In genomic region chr12:75329918-75330826, GRCh38 we compare ENCODE assay signal across 8 cellular contexts. TPM values are rescaled to one million over a fixed set of nuclear protein-coding genes. Genes with fewer than 3 reads are reported as not detected.
DNase-seq lines count a peak whose midpoint lies in the region; ATAC-seq and TF ChIP-seq lines count a peak whose summit lies in the region.

TSS of gene CAPS2 (minus strand) at chr12:75330324. CDS start at chr12:75326498, 3,826 bp downstream.

- CTCF ChIA-PET in PC-3 (lab: Charles Lee) = interaction anchor here (0.6 kb wide), 2 partner anchors 76 to 509 kb away, joined by 3 to 5 read pairs; no protein-coding TSS in a partner anchor

- peaks cover 44% of the 10 kb centered on the region for H3K27me3 Mint-ChIP-seq in activated T-cell treated with anti-CD3 and anti-CD28 coated beads, Interleukin-2, amount 50 U/mL, for 72 hours (ENCODE audit: low read depth)
- H3K27me3 Mint-ChIP-seq in naive thymus-derived CD8-positive, alpha-beta T cell = peaks cover 16 to 40% (median 33%) of the 10 kb centered on the region in 5 donors
- H3K27me3 Mint-ChIP-seq in stimulated activated naive CD8-positive, alpha-beta T cell treated with anti-CD3 and anti-CD28 coated beads, Interleukin-15, Interleukin-2, amounts not matched to agents 100 ng/mL and 50 ng/mL, for 24 hours = peaks cover 53% of the 10 kb centered on the region

- peak within 1 kb of the TSS; percentile 97 for H3K4me3 ChIP-seq in PC-3 (ENCODE audit: low read length)
- H3K4me3 ChIP-seq in fibroblast of mammary gland (ENCODE audit: control insufficient read depth, low read depth, low read length) = peak within 1 kb of the TSS; percentile 70

- no peaks in the 10 kb centered on the region for H3K36me3 ChIP-seq in PC-3 (ENCODE audit: low read depth, low read length)

- peak within 1 kb of the TSS; percentile 99 for H2AFZ ChIP-seq in PC-3 (ENCODE audit: low read length)

- TF ChIP-seq CTCF in PC-3 (conservative IDR thresholded peaks at IDR 0.05; ENCODE audit: low read depth, low read length) (no peak), fibroblast of mammary gland (conservative IDR thresholded peaks at IDR 0.05; ENCODE audit: control insufficient read depth, insufficient read depth, low read depth, low read length) (no peak)

- H3K27ac Mint-ChIP-seq in activated T-cell treated with anti-CD3 and anti-CD28 coated beads, Interleukin-2, amount 50 U/mL, for 72 hours = no peak within 1 kb of the TSS
- H3K27ac Mint-ChIP-seq in naive thymus-derived CD8-positive, alpha-beta T cell = peak within 1 kb of the TSS in 2 of 10 donors; percentile 11 to 26
- peak within 1 kb of the TSS; percentile 58 for H3K27ac Mint-ChIP-seq in stimulated activated naive CD8-positive, alpha-beta T cell treated with anti-CD3 and anti-CD28 coated beads, Interleukin-15, Interleukin-2, amounts not matched to agents 100 ng/mL and 50 ng/mL, for 24 hours

- no peaks in the 10 kb centered on the region for H3K9me3 ChIP-seq in PC-3 (ENCODE audit: low read length)

- H3F3A ChIP-seq in PC-3 (ENCODE audit: low read length, unreplicated experiment) = no peaks in the 10 kb centered on the region

- H3K9me2 ChIP-seq in PC-3 (replicated peaks; ENCODE audit: low read length) = no peaks in the 10 kb centered on the region

- H3K4me3 Mint-ChIP-seq in activated T-cell treated with anti-CD3 and anti-CD28 coated beads, Interleukin-2, amount 50 U/mL, for 72 hours = peak within 1 kb of the TSS; percentile 87 to 89
- H3K4me3 Mint-ChIP-seq in naive thymus-derived CD8-positive, alpha-beta T cell = peak within 1 kb of the TSS; percentile 78 to 90 (median 86)
- H3K4me3 Mint-ChIP-seq in stimulated activated naive CD8-positive, alpha-beta T cell treated with anti-CD3 and anti-CD28 coated beads, Interleukin-15, Interleukin-2, amounts not matched to agents 100 ng/mL and 50 ng/mL, for 24 hours = peak within 1 kb of the TSS; percentile 84

- no peaks in the 10 kb centered on the region for H3K79me2 ChIP-seq in PC-3 (ENCODE audit: low read length)

- H3K9me3 Mint-ChIP-seq in activated T-cell treated with anti-CD3 and anti-CD28 coated beads, Interleukin-2, amount 50 U/mL, for 72 hours = no peaks in the 10 kb centered on the region
- no peaks in the 10 kb centered on the region for H3K9me3 Mint-ChIP-seq in naive thymus-derived CD8-positive, alpha-beta T cell
- no peaks in the 10 kb centered on the region for H3K9me3 Mint-ChIP-seq in stimulated activated naive CD8-positive, alpha-beta T cell treated with anti-CD3 and anti-CD28 coated beads, Interleukin-15, Interleukin-2, amounts not matched to agents 100 ng/mL and 50 ng/mL, for 24 hours

- H3K4me2 ChIP-seq in PC-3 (ENCODE audit: low read length) = peak within 1 kb of the TSS; percentile 96

- no peaks in the 10 kb centered on the region for H3K36me3 Mint-ChIP-seq in activated T-cell treated with anti-CD3 and anti-CD28 coated beads, Interleukin-2, amount 50 U/mL, for 72 hours (ENCODE audit: insufficient read depth in 2 of 2)
- no peaks in the 10 kb centered on the region for H3K36me3 Mint-ChIP-seq in naive thymus-derived CD8-positive, alpha-beta T cell
- no peaks in the 10 kb centered on the region for H3K36me3 Mint-ChIP-seq in stimulated activated naive CD8-positive, alpha-beta T cell treated with anti-CD3 and anti-CD28 coated beads, Interleukin-15, Interleukin-2, amounts not matched to agents 100 ng/mL and 50 ng/mL, for 24 hours (ENCODE audit: low read depth)

- intact Hi-C loops in PC-3 (cut with micrococcal nuclease) = loop anchor here (5.0 kb wide), 1 partner anchor 62 kb away; the partner anchor contains the start of gene GLIPR1L2

- no peaks in the 10 kb centered on the region for H3K27me3 ChIP-seq in PC-3 (ENCODE audit: low read length)

- BruUV-seq in PC-3 (replicated peaks; lab: Mats Ljungman, UMichigan) = TSS peak; percentile 24

- peak within 1 kb of the TSS; percentile 33; the same call in 1 of the 2 replicates for H3K9ac ChIP-seq in PC-3 (ENCODE audit: low read length)

- H3K27ac ChIP-seq in PC-3 (ENCODE audit: low read length) = no peak within 1 kb of the TSS

- ATAC-seq in GM21529 (IDR thresholded peaks at IDR 0.05; ENCODE audit: unreplicated experiment) (peak; percentile 90), PC-3 (peak; percentile 94)
- ATAC-seq in activated T-cell treated with anti-CD3 and anti-CD28 coated beads, Interleukin-2, amount 50 U/mL, for 72 hours (replicated peaks in 1 of 2) = peak; percentile 75 to 76
- ATAC-seq in naive thymus-derived CD8-positive, alpha-beta T cell = peak; percentile 71

- no peaks in the 10 kb centered on the region for H4K20me1 ChIP-seq in PC-3 (ENCODE audit: low read length)

- POLR2A ChIA-PET in PC-3 (lab: Charles Lee; ENCODE audit: unreplicated experiment) = no interaction called here
- POLR2A ChIA-PET in naive thymus-derived CD8-positive, alpha-beta T cell (lab: Charles Lee) = no interaction called here

- no peaks in the 10 kb centered on the region; the same call in 1 of the 2 replicates for H3K4me1 ChIP-seq in PC-3 (ENCODE audit: insufficient read depth, low read length)

- peaks cover 25% of the 10 kb centered on the region for H3K4me1 Mint-ChIP-seq in activated T-cell treated with anti-CD3 and anti-CD28 coated beads, Interleukin-2, amount 50 U/mL, for 72 hours (ENCODE audit: low read depth)
- peaks cover 7 to 22% (median 17%) of the 10 kb centered on the region in 4 donors for H3K4me1 Mint-ChIP-seq in naive thymus-derived CD8-positive, alpha-beta T cell
- H3K4me1 Mint-ChIP-seq in stimulated activated naive CD8-positive, alpha-beta T cell treated with anti-CD3 and anti-CD28 coated beads, Interleukin-15, Interleukin-2, amounts not matched to agents 100 ng/mL and 50 ng/mL, for 24 hours (ENCODE audit: low read depth) = peaks cover 20% of the 10 kb centered on the region

- DNase-seq in DMS53 (lab: John Stamatoyannopoulos, UW) (peak; percentile 96), HuH-7.5 (ENCODE audit: low spot score) (peak; percentile 38), PC-3 (peak; percentile 82), fibroblast of mammary gland (ENCODE audit: low read depth) (peak; percentile 76)
- peak; percentile 70 to 71 for DNase-seq in activated T-cell treated with anti-CD3 and anti-CD28 coated beads, Interleukin-2, amount 50 U/mL, for 72 hours
- DNase-seq in naive thymus-derived CD8-positive, alpha-beta T cell = peak; percentile 20 to 61 (median 42)

RNA-seq across cellular contexts. Expression of gene CAPS2, which starts in this region (rescaled TPM):
- 5.5 and 8.4 TPM in 2 replicates for total RNA-seq in PC-3 (2014; rRNA removed)
- 1 to 10 TPM; 4.3 to 6.3 TPM for total RNA-seq in activated T-cell treated with anti-CD3 and anti-CD28 coated beads, Interleukin-2, amount 50 U/mL, for 72 hours
- total RNA-seq in naive thymus-derived CD8-positive, alpha-beta T cell = 1 to 10 TPM; 7.7 to 8.7 TPM
- 1 to 10 TPM; 1.3 to 4.7 (median 1.9) TPM for polyA plus RNA-seq in naive thymus-derived CD8-positive, alpha-beta T cell

Comparison
In these comparisons a context has a peak if more than half of its experiments do, and no peak if none do; other contexts are left out.
1. DNase-seq: peak in every context shown above with its lines; median percentile 96 in DMS53; 82 in PC-3; 76 in fibroblast of mammary gland; 70 in activated T-cell treated with anti-CD3 and anti-CD28 coated beads, Interleukin-2, amount 50 U/mL, for 72 hours; 42 in naive thymus-derived CD8-positive, alpha-beta T cell; 38 in HuH-7.5.